13 cellular contexts compared by ENCODE assay signal in genomic region chr22:31341386-31342088, GRCh38. TPM values are rescaled to one million over a fixed set of nuclear protein-coding genes. Genes with fewer than 3 reads are reported as not detected.
DNase-seq lines count a peak whose midpoint lies in the region; ATAC-seq and TF ChIP-seq lines count a peak whose summit lies in the region.
"Had no signal": no experiment of that assay in that cellular context is flagged by ENCODE, and none has a peak within 500 bp of the region (broad histone marks: within the 10 kb centered on the region; RNA-seq: fewer than 3 reads in every experiment).

No MANE protein-coding gene starts in this region.

- no peak overlapping the region for H4K91ac ChIP-seq in H9 (ENCODE audit: insufficient read length, low read depth, low read length)

- no peak overlapping the region for H4K8ac ChIP-seq in H9 (replicated peaks; ENCODE audit: insufficient read length, low read depth, low read length)

- H2BK20ac ChIP-seq in H9 (ENCODE audit: low read depth, low read length, poor library complexity, severe bottlenecking), result no peak overlapping the region

- H3K4me1 ChIP-seq in BLaER1, result peaks cover 74% of the 10 kb centered on the region
- H3K4me1 ChIP-seq in H9 (ENCODE audit: insufficient read depth, low read length), result peaks cover 4% of the 10 kb centered on the region; the same call in 1 of the 2 replicates

- H3K27ac Mint-ChIP-seq in H9, result peak overlapping the region in 2 of 3 experiments; percentile 98; a peak in 4 of 7 replicates
- peak overlapping the region; percentile 94 to 98 (median 96) for H3K27ac Mint-ChIP-seq in brain
- H3K27ac Mint-ChIP-seq in natural killer cell treated with Interleukin-12 subunit alpha and Interleukin-12 subunit beta and Interleukin-15 and Interleukin-18, amount 100 ng/mL, for 72 hours, result peak overlapping the region; percentile 52 to 89
- H3K27ac Mint-ChIP-seq: HFFc6 had no signal

- H3K4me1 Mint-ChIP-seq in H9, result peaks cover 58 to 59% of the 10 kb centered on the region in 2 experiments
- peaks cover 77% of the 10 kb centered on the region for H3K4me1 Mint-ChIP-seq in brain
- H3K4me1 Mint-ChIP-seq in natural killer cell treated with Interleukin-12 subunit alpha and Interleukin-12 subunit beta and Interleukin-15 and Interleukin-18, amount 100 ng/mL, for 72 hours (ENCODE audit: low read depth in 2 of 2), result peaks cover 47 to 56% of the 10 kb centered on the region in 2 donors

- peaks cover 73% of the 10 kb centered on the region for H3K36me3 ChIP-seq in BLaER1

- WGBS in H9 (ENCODE audit: extremely low coverage, insufficient read length, low lambda C conversion rate), result no CpG with 5 or more reads among the region's 14 CpGs

- no peak for DNase-seq in H9
- no peak for DNase-seq in natural killer cell treated with Interleukin-12 subunit alpha and Interleukin-12 subunit beta and Interleukin-15 and Interleukin-18, amount 100 ng/mL, for 72 hours (ENCODE audit: low spot score)
- no peak for DNase-seq in NCI-H2196 treated with DMSO at 0.1 percent for 48 hours (lab: John Stamatoyannopoulos, UW; ENCODE audit: unreplicated experiment)
- DNase-seq in MV-4-11 (lab: John Stamatoyannopoulos, UW), result no peak
- DNase-seq in mucosa of gallbladder (ENCODE audit: low spot score), result no peak
- no peak for DNase-seq in SHP77 treated with DMSO at 0.1 percent for 48 hours (lab: John Stamatoyannopoulos, UW)
- DNase-seq: activated CD8-positive, alpha-beta memory T cell treated with anti-CD3 and anti-CD28 coated beads, Interleukin-2, amount 50 U/mL, for 48 hours; HFFc6; NCI-H446; psoas muscle; stimulated activated naive CD4-positive, alpha-beta T cell had no signal

- H3K4me2 ChIP-seq in BLaER1 (peak overlapping the region; percentile 99), H9 (ENCODE audit: insufficient read depth, insufficient read length, low read length) (peak overlapping the region; percentile 74)

- H3K18ac ChIP-seq in H9 (ENCODE audit: insufficient read length, low read depth, low read length), result no peak overlapping the region

- no peak for TF ChIP-seq CTCF in H9 (conservative IDR thresholded peaks at IDR 0.05)
- TF ChIP-seq CTCF in brain (conservative IDR thresholded peaks at IDR 0.05), result no peak

- H4K20me1 ChIP-seq in BLaER1 (peaks cover 92% of the 10 kb centered on the region), H9 (ENCODE audit: control insufficient read depth, insufficient read depth, insufficient read length) (no peaks in the 10 kb centered on the region)

- H3K27me3 Mint-ChIP-seq in H9 (ENCODE audit: low read depth) (no peaks in the 10 kb centered on the region), brain (peaks cover 6% of the 10 kb centered on the region)
- no peaks in the 10 kb centered on the region for H3K27me3 Mint-ChIP-seq in natural killer cell treated with Interleukin-12 subunit alpha and Interleukin-12 subunit beta and Interleukin-15 and Interleukin-18, amount 100 ng/mL, for 72 hours

- no peak overlapping the region for H2BK12ac ChIP-seq in H9 (ENCODE audit: insufficient read length, low read depth, low read length)

- H4K5ac ChIP-seq in H9 (ENCODE audit: insufficient read length, low read depth, low read length), result no peak overlapping the region

- no peak overlapping the region for H3K56ac ChIP-seq in H9 (ENCODE audit: insufficient read length, low read depth, low read length)

- H3K9ac ChIP-seq in BLaER1 (peak overlapping the region; percentile 40), H9 (ENCODE audit: extremely low read depth, insufficient read length, low read length) (no peak overlapping the region)

- H2BK5ac ChIP-seq in H9 (ENCODE audit: insufficient read length, low read length), result no peak overlapping the region

- peaks cover 12% of the 10 kb centered on the region; the same call in 1 of the 2 replicates for H3K79me2 ChIP-seq in H9 (ENCODE audit: insufficient read depth, low read length)

- H3K4me3 ChIP-seq in BLaER1, result no peak overlapping the region; the same call in 1 of the 2 replicates
- H3K4me3 ChIP-seq: psoas muscle had no signal

- peak overlapping the region; percentile 98; the same call in 1 of the 2 replicates for H3K27ac ChIP-seq in BLaER1
- no peak overlapping the region for H3K27ac ChIP-seq in H9 (ENCODE audit: insufficient read length, low read depth, low read length)
- H3K27ac ChIP-seq: psoas muscle had no signal

- H3K9me3 Mint-ChIP-seq in H9 (no peaks in the 10 kb centered on the region), brain (peaks cover 0 to 2% (median 0%) of the 10 kb centered on the region in 5 experiments)
- H3K9me3 Mint-ChIP-seq in natural killer cell treated with Interleukin-12 subunit alpha and Interleukin-12 subunit beta and Interleukin-15 and Interleukin-18, amount 100 ng/mL, for 72 hours, result no peaks in the 10 kb centered on the region
- H3K9me3 Mint-ChIP-seq: HFFc6 had no signal

- no peak overlapping the region for H3K4ac ChIP-seq in H9 (ENCODE audit: low read depth, low read length)

- peaks cover 24% of the 10 kb centered on the region for H3K23me2 ChIP-seq in H9 (ENCODE audit: insufficient read length, low read depth, low read length, poor library complexity, severe bottlenecking)

- no peak overlapping the region for H3T11ph ChIP-seq in H9 (ENCODE audit: low read length)

- H3K27me3 ChIP-seq in BLaER1 (no peaks in the 10 kb centered on the region), H9 (ENCODE audit: insufficient read depth, low read length) (no peaks in the 10 kb centered on the region)

- H2AFZ ChIP-seq in H9 (ENCODE audit: low read length), result no peak overlapping the region

- no peak overlapping the region for H2BK15ac ChIP-seq in H9 (ENCODE audit: low read depth, low read length)

- H3K4me3 Mint-ChIP-seq in H9 (peak overlapping the region; percentile 90; a peak in 4 of 5 replicates), brain (peak overlapping the region; percentile 86 to 89 (median 88))
- peak overlapping the region; percentile 83 for H3K4me3 Mint-ChIP-seq in natural killer cell treated with Interleukin-12 subunit alpha and Interleukin-12 subunit beta and Interleukin-15 and Interleukin-18, amount 100 ng/mL, for 72 hours
- H3K4me3 Mint-ChIP-seq: HFFc6 had no signal

- ATAC-seq in natural killer cell treated with Interleukin-12 subunit alpha and Interleukin-12 subunit beta and Interleukin-15 and Interleukin-18, amount 100 ng/mL, for 72 hours, result no peak
- ATAC-seq: psoas muscle had no signal

- peaks cover 6% of the 10 kb centered on the region for H3K79me1 ChIP-seq in H9 (ENCODE audit: insufficient read depth, low read depth, low read length, poor library complexity, severe bottlenecking)

- H2AK5ac ChIP-seq in H9 (ENCODE audit: insufficient read length, low read length), result no peak overlapping the region

- H3K9me3 ChIP-seq in BLaER1, result no peaks in the 10 kb centered on the region
- H3K9me3 ChIP-seq in H9 (ENCODE audit: control insufficient read depth, low read depth, low read length), result no peaks in the 10 kb centered on the region
- H3K9me3 ChIP-seq: psoas muscle had no signal

- no peak overlapping the region; the same call in 1 of the 2 replicates for H3K14ac ChIP-seq in H9 (ENCODE audit: insufficient read depth, low read length)

- H2BK120ac ChIP-seq in H9 (ENCODE audit: low read depth, low read length, poor library complexity, severe bottlenecking), result no peak overlapping the region

- H3K23ac ChIP-seq in H9 (ENCODE audit: insufficient read length, low read depth, low read length), result no peak overlapping the region

- peaks cover 38 to 85% (median 63%) of the 10 kb centered on the region in 3 experiments for H3K36me3 Mint-ChIP-seq in H9 (ENCODE audit: insufficient read depth in 1 of 3, low read depth in 3 of 3)
- H3K36me3 Mint-ChIP-seq in brain, result peaks cover 53% of the 10 kb centered on the region
- no peaks in the 10 kb centered on the region for H3K36me3 Mint-ChIP-seq in natural killer cell treated with Interleukin-12 subunit alpha and Interleukin-12 subunit beta and Interleukin-15 and Interleukin-18, amount 100 ng/mL, for 72 hours

RNA-seq across cellular contexts. Expression of gene PATZ1, which starts 4.6 kb away (rescaled TPM):
- 118 and 120 TPM in 2 replicates for total RNA-seq in H9 (2021)
- 84.9 TPM for polyA plus RNA-seq in brain (ENCODE audit: insufficient read depth, low read depth, low replicate concordance)
- total RNA-seq in natural killer cell treated with Interleukin-12 subunit alpha and Interleukin-12 subunit beta and Interleukin-15 and Interleukin-18, amount 100 ng/mL, for 72 hours, result 10 to 100 TPM; 13.9 to 34.1 TPM
- total RNA-seq in mucosa of gallbladder, result 61.4 TPM

RNA-seq across cellular contexts. Expression of gene PIK3IP1, which starts 49.2 kb away (rescaled TPM):
- total RNA-seq in H9 (2021) (0.87 and 0.92 TPM in 2 replicates), mucosa of gallbladder (48.0 TPM)
- 33.3 TPM for polyA plus RNA-seq in brain (ENCODE audit: insufficient read depth, low read depth, low replicate concordance)
- 1 to 10 TPM in 1 of 2 donors, under 1 TPM in 1; 0.74 to 1.0 TPM for total RNA-seq in natural killer cell treated with Interleukin-12 subunit alpha and Interleukin-12 subunit beta and Interleukin-15 and Interleukin-18, amount 100 ng/mL, for 72 hours

RNA-seq across cellular contexts. Expression of gene DRG1, which starts 57.9 kb away (rescaled TPM):
- total RNA-seq in H9 (2021) (89.1 and 89.5 TPM in 2 replicates), mucosa of gallbladder (45.6 TPM)
- 87.6 TPM for polyA plus RNA-seq in brain (ENCODE audit: insufficient read depth, low read depth, low replicate concordance)
- total RNA-seq in natural killer cell treated with Interleukin-12 subunit alpha and Interleukin-12 subunit beta and Interleukin-15 and Interleukin-18, amount 100 ng/mL, for 72 hours, result 100 to 1,000 TPM; 111 to 138 TPM

Comparison
In these comparisons a context has a peak if more than half of its experiments do, and no peak if none do; other contexts are left out.
1. RNA of gene PIK3IP1, which starts 49.2 kb away (total RNA-seq): 48.0 TPM in mucosa of gallbladder (single experiment); 0.74 to 1.0 TPM in natural killer cell treated with Interleukin-12 subunit alpha and Interleukin-12 subunit beta and Interleukin-15 and Interleukin-18, amount 100 ng/mL, for 72 hours and 0.87 to 0.92 TPM in H9; every median in the first group is over 10 times any median in the second.
2. Peak in every context shown above with its lines, with median percentiles within 50 percentile points of each other: H3K27ac Mint-ChIP-seq and H3K4me3 Mint-ChIP-seq.